Comparison of ENCODE assay signal across 12 cellular contexts in genomic region chr3:195876297-195877031, GRCh38. TPM values are rescaled to one million over a fixed set of nuclear protein-coding genes. Genes with fewer than 3 reads are reported as not detected.
A peak's percentile ranks its signal among the peaks of the same experiment; 100 is the strongest.
DNase-seq lines count a peak whose midpoint lies in the region; ATAC-seq and TF ChIP-seq lines count a peak whose summit lies in the region.
"Had no signal": no experiment of that assay in that cellular context is flagged by ENCODE, and none has a peak within 500 bp of the region (broad histone marks: within the 10 kb centered on the region; RNA-seq: fewer than 3 reads in every experiment).

No MANE protein-coding gene starts in this region.

- in situ Hi-C loops in G401 (cut with HindIII; ENCODE audit: low sequenced_read_pairs) = no loop called here

- peaks cover 23% of the 10 kb centered on the region for H3K36me3 Mint-ChIP-seq in stimulated activated memory B cell treated with anti-CD40 and anti-IgM and Interleukin-4, amounts not matched to agents 10 μg/mL and 1 μg/mL and 100 μg/mL, for 72 hours

- CTCF ChIA-PET in RWPE1 (lab: Yijun Ruan, JAX) = interaction anchor here (1.2 kb wide), 1 partner anchor 18 kb away, joined by 5 read pairs; no protein-coding TSS in a partner anchor

- no peaks in the 10 kb centered on the region for H3K27me3 Mint-ChIP-seq in stimulated activated memory B cell treated with anti-CD40 and anti-IgM and Interleukin-4, amounts not matched to agents 10 μg/mL and 1 μg/mL and 100 μg/mL, for 72 hours

- H3K9me3 Mint-ChIP-seq in stimulated activated memory B cell treated with anti-CD40 and anti-IgM and Interleukin-4, amounts not matched to agents 10 μg/mL and 1 μg/mL and 100 μg/mL, for 72 hours = no peaks in the 10 kb centered on the region
- H3K9me3 Mint-ChIP-seq: activated T-helper 2 cell treated with anti-CD3 and anti-CD28 coated beads, Interferon-gamma antibody, Interleukin-2, Interleukin-4, amounts not matched to agents 10 μg/mL and 5 μg/mL and 100 μg/mL, durations not matched to agents 14 hours and 24 hours and 36 hours; CD8-positive, alpha-beta T cell had no signal

- peak overlapping the region; percentile 84 for H3K27ac Mint-ChIP-seq in stimulated activated memory B cell treated with anti-CD40 and anti-IgM and Interleukin-4, amounts not matched to agents 10 μg/mL and 1 μg/mL and 100 μg/mL, for 72 hours
- H3K27ac Mint-ChIP-seq: activated T-helper 2 cell treated with anti-CD3 and anti-CD28 coated beads, Interferon-gamma antibody, Interleukin-2, Interleukin-4, amounts not matched to agents 10 μg/mL and 5 μg/mL and 100 μg/mL, durations not matched to agents 14 hours and 24 hours and 36 hours had no signal

- POLR2A ChIA-PET in RWPE1 (lab: Yijun Ruan, JAX; ENCODE audit: low non-redundant PET) = interaction anchor here (0.6 kb wide), 1 partner anchor 16 kb away, joined by 3 read pairs; no protein-coding TSS in a partner anchor

- no peak for TF ChIP-seq CTCF in RWPE1 (conservative IDR thresholded peaks at IDR 0.05; ENCODE audit: low read depth)

- intact Hi-C loops in Right ventricle myocardium superior (cut with DNase I) (no loop called here), Right ventricle myocardium inferior (cut with DNase I) (no loop called here)

- peak; percentile 27 for ATAC-seq in Right ventricle myocardium superior (ENCODE audit: poor library complexity)
- ATAC-seq in Right ventricle myocardium inferior = no peak
- peak; percentile 45 for ATAC-seq in stimulated activated memory B cell treated with anti-CD40 and anti-IgM and Interleukin-4, amounts not matched to agents 10 μg/mL and 1 μg/mL and 100 μg/mL, for 72 hours
- no peak for ATAC-seq in HG03571 (IDR thresholded peaks at IDR 0.05; ENCODE audit: unreplicated experiment)
- ATAC-seq: CD8-positive, alpha-beta T cell had no signal

- peaks cover 10% of the 10 kb centered on the region for H3K4me1 Mint-ChIP-seq in stimulated activated memory B cell treated with anti-CD40 and anti-IgM and Interleukin-4, amounts not matched to agents 10 μg/mL and 1 μg/mL and 100 μg/mL, for 72 hours

- DNase-seq in Right ventricle myocardium superior = no peak
- DNase-seq in Right ventricle myocardium inferior (ENCODE audit: missing footprints) = no peak
- DNase-seq in RWPE1 (ENCODE audit: low spot score) = no peak
- DNase-seq in epithelial cell of prostate (ENCODE audit: low read depth, low spot score) = no peak
- no peak for DNase-seq in NCI-H146 (lab: John Stamatoyannopoulos, UW)
- DNase-seq in G401 (ENCODE audit: low spot score) = no peak
- DNase-seq: CD8-positive, alpha-beta T cell; NCI-H2029 treated with DMSO at 0.1 percent for 48 hours had no signal

- peak overlapping the region; percentile 73 for H3K27ac ChIP-seq in RWPE1
- peak overlapping the region; percentile 28 for H3K27ac ChIP-seq in epithelial cell of prostate
- H3K27ac ChIP-seq: thoracic aorta had no signal

- H3K4me3 Mint-ChIP-seq in stimulated activated memory B cell treated with anti-CD40 and anti-IgM and Interleukin-4, amounts not matched to agents 10 μg/mL and 1 μg/mL and 100 μg/mL, for 72 hours = no peak overlapping the region
- H3K4me3 Mint-ChIP-seq: CD8-positive, alpha-beta T cell had no signal

RNA-seq across cellular contexts. Expression of gene TNK2, which starts 31.9 kb away (rescaled TPM):
- total RNA-seq in Right ventricle myocardium superior (26.7 TPM), Right ventricle myocardium inferior (31.7 TPM)
- total RNA-seq in G401 (2014; rRNA removed; shearing (Covaris generic)) = 45.2 and 51.8 TPM in 2 replicates

Comparison
In these comparisons a context has a peak if more than half of its experiments do, and no peak if none do; other contexts are left out.
1. ATAC-seq: peak in Right ventricle myocardium superior (single experiment) and stimulated activated memory B cell treated with anti-CD40 and anti-IgM and Interleukin-4, amounts not matched to agents 10 μg/mL and 1 μg/mL and 100 μg/mL, for 72 hours (single experiment); none in Right ventricle myocardium inferior (single experiment) and HG03571 (single experiment).